In genomic region chr1:72516826-72517225, GRCh38 we compare ENCODE assay signal across 30 cellular contexts.
"Had no signal": no experiment of that assay in that cellular context is flagged by ENCODE, and none has a peak within 500 bp of the region (broad histone marks: within the 10 kb centered on the region; RNA-seq: fewer than 3 reads in every experiment).

No MANE protein-coding gene starts in this region.

- H3K4me3 ChIP-seq: cardiac muscle cell, coronary artery, gastrocnemius medialis, hepatocyte, ovary, prostate gland, skin epidermis, upper lobe of left lung, vagina had no signal

- DNase-seq: activated CD4-positive, alpha-beta memory T cell treated with anti-CD3 and anti-CD28 coated beads, Interleukin-2, amount 10 ng/mL, durations not matched to agents 7 days and 5 days; activated CD4-positive, alpha-beta T cell treated with anti-CD3 and anti-CD28 coated beads for 1 hour; activated CD4-positive, alpha-beta T cell treated with anti-CD3 and anti-CD28 coated beads, Interleukin-2, amount 10 ng/mL, durations not matched to agents 7 days and 5 days; activated CD8-positive, alpha-beta memory T cell treated with anti-CD3 and anti-CD28 coated beads, Interleukin-2, amount 50 U/mL, for 48 hours; activated gamma-delta T cell treated with Interleukin-2 at 50 U/mL for 16 hours; activated naive CD4-positive, alpha-beta T cell treated with anti-CD3 and anti-CD28 coated beads, Interleukin-2, amount 50 U/mL, for 16 hours; activated T-cell treated with anti-CD3 and anti-CD28 coated beads, Interleukin-2, amount 50 U/mL, for 24 hours; effector memory CD8-positive, alpha-beta T cell; erythroblast; gastrocnemius medialis; glutamatergic neuron; islet precursor cell; left cardiac atrium; mammary epithelial cell; naive B cell; nephron progenitor cell; ovary; retina; stimulated activated CD4-positive, alpha-beta T cell treated with anti-CD3 and anti-CD28 coated beads, Interleukin-4, amount 100 ng/mL, for 24 hours; stimulated activated naive CD8-positive, alpha-beta T cell treated with anti-CD3 and anti-CD28 coated beads, Interleukin-15, amount 100 ng/mL, for 72 hours; substantia nigra; T-helper 17 cell; upper lobe of left lung had no signal

- H3K4me1 ChIP-seq: gastrocnemius medialis, prostate gland, upper lobe of left lung, vagina had no signal

- H3K27ac ChIP-seq: cardiac muscle cell, coronary artery, gastrocnemius medialis, hepatocyte, neutrophil, ovary, prostate gland, upper lobe of left lung, vagina had no signal

- H3K36me3 ChIP-seq: cardiac muscle cell, gastrocnemius medialis, neutrophil, ovary, prostate gland, upper lobe of left lung, vagina had no signal

- H3K27me3 ChIP-seq: cardiac muscle cell, gastrocnemius medialis, hepatocyte, neutrophil, ovary, upper lobe of left lung, vagina had no signal

- H3K9me3 ChIP-seq: gastrocnemius medialis, neutrophil, ovary, prostate gland, upper lobe of left lung, vagina had no signal
